In the genomic region with DNA sequence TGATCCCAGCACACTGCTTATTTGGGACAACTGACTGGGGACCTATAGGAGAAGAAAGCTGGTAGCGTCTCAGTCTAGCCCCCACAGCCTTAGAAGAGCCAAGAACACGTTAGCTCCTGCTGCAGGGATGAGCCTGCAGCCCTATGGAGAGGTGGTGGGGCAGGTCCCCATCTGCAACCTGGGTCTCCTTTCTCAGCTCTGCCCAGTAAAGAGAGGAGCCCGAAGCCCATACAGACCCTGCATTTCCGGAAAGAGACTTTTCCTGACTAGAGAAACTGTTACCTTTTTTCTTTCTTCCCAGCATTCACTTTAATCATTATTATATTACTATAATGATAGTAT, we compare ENCODE assay signal across 8 cellular contexts. TPM values are rescaled to one million over a fixed set of nuclear protein-coding genes. Genes with fewer than 3 reads are reported as not detected.
DNase-seq lines count a peak whose midpoint lies in the region; ATAC-seq, FAIRE-seq and TF ChIP-seq lines count a peak whose summit lies in the region.

No MANE protein-coding gene starts in this region.

- FAIRE-seq in kidney (lab: Jason Lieb, UNC): no peak
- FAIRE-seq in D721Med (lab: Jason Lieb, UNC): no peak

- H3K36me3 ChIP-seq in kidney (ENCODE audit: control insufficient read depth in 1 of 2, insufficient read depth in 2 of 2, low read length in 2 of 2) (peaks cover 9 to 11% of the 10 kb centered on the region in 2 donors), transverse colon (peaks cover 0 to 16% (median 8%) of the 10 kb centered on the region in 4 donors)

- H3K4me1 ChIP-seq in kidney (ENCODE audit: control insufficient read depth in 1 of 2, insufficient read depth in 1 of 2, low read depth in 1 of 2, low read length in 2 of 2): peaks cover 0 to 4% of the 10 kb centered on the region in 2 donors
- peaks cover 0 to 14% (median 4%) of the 10 kb centered on the region in 4 donors for H3K4me1 ChIP-seq in transverse colon

- TF ChIP-seq EP300 in transverse colon (IDR thresholded peaks at IDR 0.05; ENCODE audit: low read depth): no peak

- H3K4me1 Mint-ChIP-seq in Calu3 (ENCODE audit: low read depth, unreplicated experiment): peaks cover 9% of the 10 kb centered on the region
- peaks cover 36% of the 10 kb centered on the region for H3K4me1 Mint-ChIP-seq in activated naive CD8-positive, alpha-beta T cell (ENCODE audit: low read depth)

- H3K4me3 ChIP-seq in kidney (ENCODE audit: low read length in 2 of 2): peak overlapping the region; percentile 96 to 97
- peak overlapping the region; percentile 51 to 99 (median 80) for H3K4me3 ChIP-seq in transverse colon

- no peaks in the 10 kb centered on the region for H3K9me3 Mint-ChIP-seq in Calu3 (ENCODE audit: low read depth, unreplicated experiment)
- H3K9me3 Mint-ChIP-seq in activated naive CD8-positive, alpha-beta T cell (ENCODE audit: low read depth): no peaks in the 10 kb centered on the region

- 6 to 17% methylated on average over 1 to 4 of the region's 4 CpGs for WGBS in transverse colon (ENCODE audit: low coverage in 1 of 2), 2 donors

- BruUV-seq in Calu3 (replicated peaks; lab: Mats Ljungman, UMichigan): no TSS peak

- no peak for TF ChIP-seq POLR2A in transverse colon (IDR thresholded peaks at IDR 0.05)

- peaks cover 33% of the 10 kb centered on the region for H3K27me3 Mint-ChIP-seq in Calu3 (ENCODE audit: unreplicated experiment)
- no peaks in the 10 kb centered on the region for H3K27me3 Mint-ChIP-seq in activated naive CD8-positive, alpha-beta T cell

- no peaks in the 10 kb centered on the region for H3K27me3 ChIP-seq in transverse colon

- H3K27ac Mint-ChIP-seq in Calu3 (ENCODE audit: unreplicated experiment): peak overlapping the region; percentile 66
- H3K27ac Mint-ChIP-seq in activated naive CD8-positive, alpha-beta T cell: peak overlapping the region; percentile 91

- peak overlapping the region; percentile 82 to 96 for H3K9ac ChIP-seq in kidney (ENCODE audit: low read length in 2 of 2)

- in situ Hi-C loops in transverse colon (cut with MboI; ENCODE audit: low pct_ligation_motif_present in 1 of 4, low pct_unique_long_range_greater_than_20kb in 1 of 4, low sequenced_read_pairs in 3 of 4): no loop called here

- ATAC-seq in HG02884 (IDR thresholded peaks at IDR 0.05; ENCODE audit: unreplicated experiment): peak; percentile 19
- ATAC-seq in HG03439 (IDR thresholded peaks at IDR 0.05; ENCODE audit: unreplicated experiment): no peak

- intact Hi-C loops in Calu3 (cut with micrococcal nuclease; ENCODE audit: unreplicated experiment): loop anchor here (2.0 kb wide), 1 partner anchor 55 kb away; no protein-coding TSS in a partner anchor
- intact Hi-C loops in kidney (cut with DNase I): no loop called here
- intact Hi-C loops in transverse colon (cut with DNase I; ENCODE audit: low total_unique reads): no loop called here

- H3K9me3 ChIP-seq in kidney (ENCODE audit: control insufficient read depth in 1 of 2, low read length in 2 of 2) (no peaks in the 10 kb centered on the region), transverse colon (no peaks in the 10 kb centered on the region)

- H3K36me3 Mint-ChIP-seq in Calu3 (ENCODE audit: insufficient read depth, unreplicated experiment): peaks cover 36% of the 10 kb centered on the region
- H3K36me3 Mint-ChIP-seq in activated naive CD8-positive, alpha-beta T cell: no peaks in the 10 kb centered on the region

- CTCF ChIA-PET in Calu3 (lab: Charles Lee): interaction anchor here (1.0 to 1.2 kb wide), 2 partner anchors 13 to 48 kb away, joined by 3 read pairs; no protein-coding TSS in a partner anchor

- H3K4me3 Mint-ChIP-seq in Calu3 (ENCODE audit: low read depth, unreplicated experiment): peak overlapping the region; percentile 91
- H3K4me3 Mint-ChIP-seq in activated naive CD8-positive, alpha-beta T cell: peak overlapping the region; percentile 98

- TF ChIP-seq CTCF in Calu3 (IDR thresholded peaks at IDR 0.05; ENCODE audit: unreplicated experiment) (no peak), kidney (IDR thresholded peaks at IDR 0.05; ENCODE audit: borderline replicate concordance, extremely low read depth, insufficient read depth) (no peak), transverse colon (IDR thresholded peaks at IDR 0.05) (no peak), D721Med (IDR thresholded peaks at IDR 0.05; ENCODE audit: insufficient read depth, missing control alignments) (no peak)

- no peak for DNase-seq in Calu3
- no peak for DNase-seq in kidney
- DNase-seq in transverse colon: no peak
- DNase-seq in D721Med (ENCODE audit: insufficient read length, low spot score): no peak
- no peak for DNase-seq in NCI-H526 (lab: John Stamatoyannopoulos, UW)

- no peak overlapping the region for H3K27ac ChIP-seq in kidney (ENCODE audit: low read depth in 2 of 2, low read length in 2 of 2)
- H3K27ac ChIP-seq in transverse colon: peak overlapping the region in 3 of 4 donors; percentile 69 to 92 (median 80)

RNA-seq across cellular contexts. Expression of gene METTL22, which starts 0.8 kb away (rescaled TPM):
- total RNA-seq in Calu3 (2022) (71.1 and 71.7 TPM in 2 replicates), kidney (26.2 TPM), transverse colon (10 to 100 TPM; 30.0 to 71.0 (median 53.9) TPM)
- polyA plus RNA-seq in kidney (ENCODE audit: insufficient read depth, low read depth, low replicate concordance): 12.0 TPM

RNA-seq across cellular contexts. Expression of gene TMEM114, which starts 32.0 kb away (rescaled TPM):
- total RNA-seq in Calu3 (2022) (not detected in 2 replicates), kidney (not detected), transverse colon (not detected)
- not detected for polyA plus RNA-seq in kidney (ENCODE audit: insufficient read depth, low read depth, low replicate concordance)

RNA-seq across cellular contexts. Expression of gene ABAT, which starts 52.1 kb away (rescaled TPM):
- total RNA-seq in Calu3 (2022) (12.6 and 14.2 TPM in 2 replicates), kidney (9.6 TPM), transverse colon (10 to 100 TPM; 15.7 to 35.2 (median 21.7) TPM)
- 34.0 TPM for polyA plus RNA-seq in kidney (ENCODE audit: insufficient read depth, low read depth, low replicate concordance)

Comparison
In these comparisons a context has a peak if more than half of its experiments do, and no peak if none do; other contexts are left out.
1. H3K27ac ChIP-seq: peak in transverse colon (3 of 4); none in kidney (0 of 2).